1 cellular context compared by ENCODE assay signal in the genomic region with DNA sequence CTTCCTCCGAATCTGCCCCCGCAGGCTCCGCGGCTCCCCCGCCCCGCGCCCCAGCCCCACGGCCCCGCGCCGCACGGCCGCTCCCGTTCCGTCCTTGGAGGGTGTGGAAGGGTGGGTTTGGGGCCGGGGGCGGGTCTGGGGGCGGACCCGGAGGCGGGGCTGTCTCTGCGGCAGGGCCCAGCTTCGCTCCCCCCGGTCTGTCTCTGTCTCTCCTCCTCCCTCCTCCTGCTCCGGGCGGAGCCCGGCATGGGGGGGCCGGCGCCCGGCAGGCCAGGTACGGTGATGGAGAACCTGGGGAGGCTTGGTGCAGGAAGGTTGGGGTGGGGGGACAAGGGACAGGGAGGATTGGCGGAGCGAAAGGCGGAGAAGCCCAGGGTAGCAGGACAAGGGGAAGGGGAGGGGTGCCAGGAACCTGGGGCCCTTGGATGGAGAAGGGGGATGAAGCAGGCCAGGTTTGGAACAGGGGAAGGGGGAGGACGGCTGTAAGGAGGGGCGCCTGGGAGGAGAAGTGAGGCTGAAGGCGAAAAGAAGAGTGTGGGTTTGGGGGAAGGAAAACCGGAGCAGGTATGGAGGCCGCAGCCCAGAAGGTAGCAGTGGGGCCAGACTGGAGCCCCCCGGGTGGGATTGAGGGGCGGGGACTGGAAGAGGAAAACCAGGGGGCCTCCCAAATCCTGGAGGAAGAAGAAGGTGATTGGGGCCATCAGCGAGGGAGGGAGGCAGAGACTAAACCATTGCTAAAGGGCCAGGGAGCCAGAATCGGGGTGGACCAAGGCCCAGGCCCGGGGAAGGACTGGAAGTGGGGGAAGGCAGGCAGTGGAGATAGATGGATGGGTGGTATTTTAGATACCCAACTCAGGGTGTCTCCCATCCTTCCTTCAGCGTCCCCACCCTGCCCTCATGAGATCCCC.
A peak's percentile ranks its signal among the peaks of the same experiment; 100 is the strongest.
TF ChIP-seq lines count a peak whose summit lies in the region.

Gene NYAP1 (plus strand): TSS at position 200 of the 908 bp plus-strand sequence. CDS start 1,385 bp downstream, outside the sequence.

TF ChIP-seq in H1, 55 proteins besides CTCF, POLR2A, EP300 and RAD21:
- TF ChIP-seq BRCA1 (IDR thresholded peaks at IDR 0.05; ENCODE audit: low read depth, low read length) (no peak), ZNF274 (IDR thresholded peaks at IDR 0.05; ENCODE audit: borderline replicate concordance, extremely low read depth, low read length) (no peak), KDM4A (IDR thresholded peaks at IDR 0.05; ENCODE audit: low read depth, low read length, severe bottlenecking) (peak; percentile 47)
